In the genomic region with DNA sequence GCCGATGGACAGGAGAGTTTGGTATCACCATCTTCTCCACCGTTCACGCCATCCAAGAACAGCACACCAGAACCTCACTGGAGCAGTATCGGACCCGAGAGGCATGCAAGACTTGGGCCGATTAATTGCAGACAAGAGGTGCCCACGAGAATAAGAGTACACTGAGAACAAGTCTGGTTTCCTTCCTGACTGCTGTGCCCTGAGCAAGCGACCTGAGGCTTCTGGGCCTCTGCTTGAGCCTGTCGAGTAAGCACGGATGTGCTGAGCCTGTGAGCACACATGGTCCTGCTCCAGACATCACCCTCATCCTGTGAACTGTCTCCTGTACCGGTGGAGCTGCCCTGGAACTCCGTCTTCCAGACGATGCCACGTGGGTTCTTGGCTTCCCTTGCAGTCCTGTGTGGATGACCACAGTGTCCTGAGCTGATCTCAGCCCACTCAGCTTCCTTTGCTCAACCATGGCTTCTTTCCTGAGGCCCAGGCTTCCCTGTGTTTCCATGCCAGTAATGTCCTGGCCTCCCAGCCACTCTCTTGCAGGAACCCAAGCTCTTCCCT, we compare ENCODE assay signal across 29 cellular contexts.
"Had no signal": no experiment of that assay in that cellular context is flagged by ENCODE, and none has a peak within 500 bp of the region (broad histone marks: within the 10 kb centered on the region; RNA-seq: fewer than 3 reads in every experiment).

No MANE protein-coding gene starts in this region.

- H3K4me1 Mint-ChIP-seq: WTC11 had no signal

- H3K4me3 ChIP-seq: breast epithelium, Peyer's patch, SJSA1 had no signal

- ATAC-seq: SK-N-SH treated with all-trans-retinoic acid at 6 μM for 48 hours, WTC11 had no signal

- H3K9me3 Mint-ChIP-seq: activated naive CD4-positive, alpha-beta T cell treated with anti-CD3 and anti-CD28 coated beads, Interleukin-2, amount 50 U/mL, for 24 hours had no signal

- H3K4me3 Mint-ChIP-seq: activated CD4-positive, alpha-beta memory T cell treated with anti-CD3 and anti-CD28 coated beads for 36 hours; activated CD4-positive, alpha-beta T cell treated with anti-CD3 and anti-CD28 coated beads, Interleukin-2, amount 10 ng/mL, durations not matched to agents 24 days and 14 days; activated naive CD4-positive, alpha-beta T cell treated with anti-CD3 and anti-CD28 coated beads, Interleukin-2, amount 50 U/mL, for 24 hours; activated T-cell treated with anti-CD3 and anti-CD28 coated beads, Interleukin-2, amount 50 U/mL, for 24 hours; activated T-helper 1 cell treated with anti-CD3 and anti-CD28 coated beads, Interleukin-12 subunit alpha, Interleukin-12 subunit beta, Interleukin-2, Interleukin-4 antibody, amounts not matched to agents 30 ng/mL and 10 ng/mL and 1 ng/mL, durations not matched to agents 14 hours and 24 hours and 36 hours; WTC11 had no signal

- H3K36me3 ChIP-seq: breast epithelium, Peyer's patch, SJSA1 had no signal

- DNase-seq: activated CD4-positive, alpha-beta memory T cell treated with anti-CD3 and anti-CD28 coated beads for 36 hours; activated CD4-positive, alpha-beta T cell treated with anti-CD3 and anti-CD28 coated beads, Interleukin-2, amount 10 ng/mL, durations not matched to agents 24 days and 14 days; activated CD4-positive, CD25-positive, alpha-beta regulatory T cell treated with anti-CD3 and anti-CD28 coated beads, Interleukin-2, amount 50 U/mL, for 72 hours; activated effector memory CD4-positive, alpha-beta T cell treated with Interleukin-2 at 50 U/mL for 16 hours; activated naive CD4-positive, alpha-beta T cell; activated T-cell treated with anti-CD3 and anti-CD28 coated beads, Interleukin-2, amount 50 U/mL, for 24 hours; aorta; caudate nucleus; KG1; NCI-H1048; NCI-H1930; NCI-H2171; NCI-H2227 treated with DMSO at 0.1 percent for 48 hours; NCI-H446 treated with DMSO at 0.1 percent for 48 hours; NCI-H524 treated with DMSO at 0.1 percent for 48 hours; NCI-H82; NK-92 treated with Interleukin-12 subunit alpha and Interleukin-12 subunit beta, amount 100 ng/mL, for 24 hours; OCI-M1; SHP77; SW 1271 had no signal

- H3K27ac ChIP-seq: breast epithelium, Peyer's patch, RWPE1, SJSA1 had no signal

- H3K27me3 ChIP-seq: breast epithelium, Peyer's patch, SJSA1 had no signal

- H3K27ac Mint-ChIP-seq: activated CD4-positive, alpha-beta memory T cell treated with anti-CD3 and anti-CD28 coated beads for 36 hours; activated CD4-positive, alpha-beta T cell treated with anti-CD3 and anti-CD28 coated beads, Interleukin-2, amount 10 ng/mL, durations not matched to agents 24 days and 14 days; activated naive CD4-positive, alpha-beta T cell treated with anti-CD3 and anti-CD28 coated beads, Interleukin-2, amount 50 U/mL, for 24 hours; activated T-cell treated with anti-CD3 and anti-CD28 coated beads, Interleukin-2, amount 50 U/mL, for 24 hours; activated T-helper 1 cell treated with anti-CD3 and anti-CD28 coated beads, Interleukin-12 subunit alpha, Interleukin-12 subunit beta, Interleukin-2, Interleukin-4 antibody, amounts not matched to agents 30 ng/mL and 10 ng/mL and 1 ng/mL, durations not matched to agents 14 hours and 24 hours and 36 hours; IgD-negative memory B cell; WTC11 had no signal

- H3K9me3 ChIP-seq: breast epithelium, SJSA1 had no signal

- H3K4me1 ChIP-seq: breast epithelium, SJSA1 had no signal
